In genomic region chr9:122463828-122464632, GRCh38 we compare ENCODE assay signal across 8 cellular contexts. TPM values are rescaled to one million over a fixed set of nuclear protein-coding genes. Genes with fewer than 3 reads are reported as not detected.
DNase-seq lines count a peak whose midpoint lies in the region; ATAC-seq and TF ChIP-seq lines count a peak whose summit lies in the region.

No MANE protein-coding gene starts in this region.

- H2BK120ac ChIP-seq in IMR-90 (ENCODE audit: low read depth, low read length): peak overlapping the region; percentile 66

- no peak overlapping the region for H2BK5ac ChIP-seq in IMR-90 (ENCODE audit: low read depth, low read length, poor library complexity, severe bottlenecking)

- peak overlapping the region; percentile 45; the same call in 2 of the 3 replicates for H2BK15ac ChIP-seq in IMR-90 (ENCODE audit: low read depth, low read length)

- dilution Hi-C loops in IMR-90 (cut with HindIII; ENCODE audit: low sequenced_read_pairs, unreplicated experiment): no loop called here

- no peaks in the 10 kb centered on the region for H3K9me3 ChIP-seq in A673 (ENCODE audit: low read depth, low read length, poor library complexity, severe bottlenecking)
- H3K9me3 ChIP-seq in IMR-90 (ENCODE audit: control insufficient read depth, insufficient read depth, low read length): no peaks in the 10 kb centered on the region
- H3K9me3 ChIP-seq in endocrine pancreas (ENCODE audit: control insufficient read depth, low read length): no peaks in the 10 kb centered on the region
- no peaks in the 10 kb centered on the region for H3K9me3 ChIP-seq in skeletal muscle tissue (ENCODE audit: control insufficient read depth in 3 of 3, low read length in 3 of 3)

- peak overlapping the region; percentile 90 for H4K5ac ChIP-seq in IMR-90 (ENCODE audit: low read depth, low read length)

- ATAC-seq in IMR-90 (ENCODE audit: low read depth): no peak

- H3K9ac ChIP-seq in IMR-90 (ENCODE audit: low read depth, low read length) (peak overlapping the region; percentile 44; the same call in 1 of the 2 replicates), endocrine pancreas (ENCODE audit: control insufficient read depth, insufficient read depth, low read length) (peak overlapping the region; percentile 10), skeletal muscle tissue (ENCODE audit: low read depth in 1 of 3, low read length in 3 of 3) (no peak overlapping the region)

- no peak for TF ChIP-seq POLR2A in IMR-90 (IDR thresholded peaks at IDR 0.05; ENCODE audit: low read depth, low read length)

- H3K9me1 ChIP-seq in IMR-90 (ENCODE audit: insufficient read depth, low read length): no peaks in the 10 kb centered on the region

- H3K56ac ChIP-seq in IMR-90 (ENCODE audit: extremely low read depth, insufficient read depth, low read length): peak overlapping the region; percentile 50

- peak overlapping the region; percentile 10; the same call in 1 of the 2 replicates for H3K23ac ChIP-seq in IMR-90 (ENCODE audit: low read depth, low read length)

- in situ Hi-C loops in IMR-90 (cut with MboI; ENCODE audit: low sequenced_read_pairs): loop anchor here (5.0 kb wide), 1 partner anchor 348 kb away; no protein-coding TSS in a partner anchor
- in situ Hi-C loops in SK-MEL-5 (cut with HindIII; ENCODE audit: low pct_unique_long_range_greater_than_20kb, low sequenced_read_pairs): no loop called here

- H3K27ac ChIP-seq in A673 (ENCODE audit: low read depth, low read length, poor library complexity, severe bottlenecking) (no peak overlapping the region), IMR-90 (ENCODE audit: insufficient read depth, low read length) (peak overlapping the region; percentile 15; the same call in 1 of the 2 replicates), skeletal muscle tissue (ENCODE audit: low read depth, low read length) (no peak overlapping the region)

- H3K4me1 ChIP-seq in A673 (ENCODE audit: insufficient read depth, low read length, poor library complexity, severe bottlenecking) (no peaks in the 10 kb centered on the region), IMR-90 (ENCODE audit: control insufficient read depth, insufficient read depth, low read length) (no peaks in the 10 kb centered on the region; the same call in 1 of the 2 replicates), endocrine pancreas (ENCODE audit: control insufficient read depth, insufficient read depth, low read length) (no peaks in the 10 kb centered on the region), skeletal muscle tissue (ENCODE audit: control insufficient read depth in 3 of 3, insufficient read depth in 3 of 3, low read length in 3 of 3) (peaks cover 0 to 7% (median 5%) of the 10 kb centered on the region in 3 donors)

- H3K36me3 ChIP-seq in A673 (ENCODE audit: insufficient read depth, low read length, poor library complexity, severe bottlenecking) (no peaks in the 10 kb centered on the region), IMR-90 (ENCODE audit: control insufficient read depth, insufficient read depth, low read length) (no peaks in the 10 kb centered on the region), endocrine pancreas (ENCODE audit: control insufficient read depth, insufficient read depth, low read length) (no peaks in the 10 kb centered on the region), skeletal muscle tissue (ENCODE audit: control insufficient read depth in 3 of 3, insufficient read depth in 3 of 3, low read length in 3 of 3) (no peaks in the 10 kb centered on the region)

- H2AK5ac ChIP-seq in IMR-90 (ENCODE audit: low read depth, low read length): peak overlapping the region; percentile 45; the same call in 1 of the 2 replicates

- H3K27me3 ChIP-seq in A673 (replicated peaks; ENCODE audit: insufficient read depth, low read depth, low read length, poor library complexity) (peaks cover 43% of the 10 kb centered on the region), IMR-90 (ENCODE audit: control insufficient read depth, insufficient read depth, low read length) (no peaks in the 10 kb centered on the region; the same call in 1 of the 2 replicates), endocrine pancreas (ENCODE audit: control insufficient read depth, insufficient read depth, low read length) (no peaks in the 10 kb centered on the region), skeletal muscle tissue (ENCODE audit: control insufficient read depth in 3 of 3, insufficient read depth in 3 of 3, low read length in 3 of 3) (no peaks in the 10 kb centered on the region)

- TF ChIP-seq CTCF in A673 (conservative IDR thresholded peaks at IDR 0.05; ENCODE audit: low read depth, low read length) (peak; percentile 53), GM12875 (IDR thresholded peaks at IDR 0.05; ENCODE audit: borderline replicate concordance, insufficient read depth, low read depth, low read length) (peak; percentile 34; the same call in 1 of the 2 replicates), IMR-90 (conservative IDR thresholded peaks at IDR 0.05; ENCODE audit: low read depth, low read length) (no peak)

- WGBS in IMR-90 (ENCODE audit: extremely low coverage in 2 of 2, insufficient read length in 1 of 2), 2 experiments: 100% methylated on average over 1 of the region's 10 CpGs; no CpG with 5 or more reads in 1 of the 2 experiments

- peak overlapping the region; percentile 46 for H2BK20ac ChIP-seq in IMR-90 (ENCODE audit: low read depth, low read length)

- H3K4me2 ChIP-seq in IMR-90 (ENCODE audit: low read depth, low read length): peak overlapping the region; percentile 85

- TF ChIP-seq RAD21 in IMR-90 (IDR thresholded peaks at IDR 0.05; ENCODE audit: low read length): no peak

- intact Hi-C loops in A673 (cut with micrococcal nuclease; ENCODE audit: unreplicated experiment) (loop anchor here (2.0 to 10.0 kb wide), 4 partner anchors 531 to 921 kb away; no protein-coding TSS in a partner anchor), IMR-90 (cut with micrococcal nuclease) (no loop called here)

- H4K91ac ChIP-seq in IMR-90 (ENCODE audit: insufficient read depth, low read depth, low read length): peak overlapping the region; percentile 47; the same call in 1 of the 2 replicates

- no peaks in the 10 kb centered on the region for H4K20me1 ChIP-seq in IMR-90 (ENCODE audit: insufficient read depth, low read length)

- H2AK9ac ChIP-seq in IMR-90 (replicated peaks; ENCODE audit: low read depth, low read length, poor library complexity): peak overlapping the region; percentile 1

- H3K14ac ChIP-seq in IMR-90 (replicated peaks; ENCODE audit: low read depth, low read length): peak overlapping the region; percentile 67

- POLR2A ChIA-PET in A673 (lab: Charles Lee; ENCODE audit: low non-redundant PET) (interaction anchor here (0.6 kb wide), 1 partner anchor 346 kb away, joined by 7 read pairs; no protein-coding TSS in a partner anchor), IMR-90 (lab: Charles Lee; ENCODE audit: unreplicated experiment) (interaction anchor here (0.8 kb wide), 1 partner anchor 18 kb away, joined by 4 read pairs; no protein-coding TSS in a partner anchor)

- H3K4ac ChIP-seq in IMR-90 (ENCODE audit: low read depth, low read length): peak overlapping the region; percentile 49

- DNase-seq in A673 (ENCODE audit: low spot score) (peak; percentile 60), IMR-90 (no peak), SK-MEL-5 (ENCODE audit: low read depth, low spot score) (peak; percentile 84), DMS114 treated with DMSO at 0.1 percent for 48 hours (lab: John Stamatoyannopoulos, UW; ENCODE audit: unreplicated experiment) (no peak)
- no peak for DNase-seq in stimulated activated naive CD4-positive, alpha-beta T cell treated with Interleukin-2 at 50 U/mL for 16 hours (lab: John Stamatoyannopoulos, UW)

- H3K4me3 ChIP-seq in A673 (ENCODE audit: low read depth, low read length, poor library complexity, severe bottlenecking): peak overlapping the region; percentile 50
- peak overlapping the region; percentile 12 for H3K4me3 ChIP-seq in GM12875 (ENCODE audit: low read depth, low read length)
- no peak overlapping the region for H3K4me3 ChIP-seq in IMR-90 (ENCODE audit: insufficient read depth, low read depth, low read length)
- H3K4me3 ChIP-seq in endocrine pancreas (ENCODE audit: control insufficient read depth, insufficient read depth, low read length): peak overlapping the region; percentile 93
- peak overlapping the region in 2 of 3 donors; percentile 23 to 65 for H3K4me3 ChIP-seq in skeletal muscle tissue (ENCODE audit: low read length in 3 of 3)

- peak overlapping the region; percentile 27 for H2AFZ ChIP-seq in IMR-90 (replicated peaks; ENCODE audit: low read length, poor library complexity)

- CTCF ChIA-PET in A673 (lab: Charles Lee) (interaction anchor here (0.6 to 1.2 kb wide), 5 partner anchors 18 to 886 kb away, joined by 3 to 6 read pairs (median 3); no protein-coding TSS in a partner anchor), IMR-90 (lab: Yijun Ruan, JAX) (interaction anchor here (1.3 to 2.0 kb wide), 2 partner anchors 10 to 344 kb away, joined by 3 to 7 read pairs; no protein-coding TSS in a partner anchor)

- peak overlapping the region; percentile 78 to 83 for H4K8ac ChIP-seq in IMR-90 (ENCODE audit: low read depth in 2 of 2, low read length in 2 of 2)

- 0 out of 2 replicates have a peak overlapping the region, but pooled peaks have one; percentile 39 for H3K18ac ChIP-seq in IMR-90 (ENCODE audit: low read depth, low read length)

- no peaks in the 10 kb centered on the region for H3K79me1 ChIP-seq in IMR-90 (ENCODE audit: low read depth in 1 of 2, low read length in 2 of 2)

- BruUV-seq in A673 (replicated peaks; lab: Mats Ljungman, UMichigan): no TSS peak
- no TSS peak for BruUV-seq in IMR-90 (replicated peaks; lab: Mats Ljungman, UMichigan)

RNA-seq across cellular contexts. Expression of gene OR1J1, which starts 13.7 kb away (rescaled TPM):
- total RNA-seq in A673 (2021) (not detected in 2 replicates), IMR-90 (2012; rRNA removed) (not detected in 2 replicates), skeletal muscle tissue (not detected)
- not detected in 2 replicates for polyA plus RNA-seq in IMR-90 (2012; rRNA removed)
- polyA plus RNA-seq in IMR-90 (2012; cell fraction: cytosol; rRNA removed): not detected in 2 replicates
- not detected in 2 replicates for polyA plus RNA-seq in IMR-90 (2012; cell fraction: nucleus; rRNA removed; ENCODE audit: low replicate concordance)
- total RNA-seq in SK-MEL-5 (2014; rRNA removed; shearing (Covaris generic)): not detected in 2 replicates
- polyA plus RNA-seq in SK-MEL-5 (2015; cell fraction: cytosol; rRNA removed): not detected in 2 replicates
- not detected in 2 replicates for polyA plus RNA-seq in SK-MEL-5 (2015; cell fraction: nucleus; rRNA removed)

RNA-seq across cellular contexts. Expression of gene OR1J2, which starts 46.6 kb away (rescaled TPM):
- total RNA-seq in A673 (2021): not detected in 2 replicates
- total RNA-seq in IMR-90 (2012; rRNA removed): not detected in 2 replicates
- polyA plus RNA-seq in IMR-90 (2012; rRNA removed): not detected in 2 replicates
- not detected in 2 replicates for polyA plus RNA-seq in IMR-90 (2012; cell fraction: cytosol; rRNA removed)
- 0.15 TPM in 1 of 2 replicates, not detected in the other for polyA plus RNA-seq in IMR-90 (2012; cell fraction: nucleus; rRNA removed; ENCODE audit: low replicate concordance)
- total RNA-seq in SK-MEL-5 (2014; rRNA removed; shearing (Covaris generic)): not detected in 2 replicates
- not detected in 2 replicates for polyA plus RNA-seq in SK-MEL-5 (2015; cell fraction: cytosol; rRNA removed)
- polyA plus RNA-seq in SK-MEL-5 (2015; cell fraction: nucleus; rRNA removed): not detected in 2 replicates
- total RNA-seq in skeletal muscle tissue: not detected

RNA-seq across cellular contexts. Expression of gene OR1J4, which starts 54.9 kb away (rescaled TPM):
- total RNA-seq in A673 (2021) (not detected in 2 replicates), IMR-90 (2012; rRNA removed) (not detected in 2 replicates), skeletal muscle tissue (not detected)
- polyA plus RNA-seq in IMR-90 (2012; rRNA removed): not detected in 2 replicates
- polyA plus RNA-seq in IMR-90 (2012; cell fraction: cytosol; rRNA removed): not detected in 2 replicates
- polyA plus RNA-seq in IMR-90 (2012; cell fraction: nucleus; rRNA removed; ENCODE audit: low replicate concordance): 0.15 TPM in 1 of 2 replicates, not detected in the other
- total RNA-seq in SK-MEL-5 (2014; rRNA removed; shearing (Covaris generic)): not detected in 2 replicates
- not detected in 2 replicates for polyA plus RNA-seq in SK-MEL-5 (2015; cell fraction: cytosol; rRNA removed)
- polyA plus RNA-seq in SK-MEL-5 (2015; cell fraction: nucleus; rRNA removed): not detected in 2 replicates

Comparison
In these comparisons a context has a peak if more than half of its experiments do, and no peak if none do; other contexts are left out.
1. DNase-seq: peak in A673 (single experiment) and SK-MEL-5 (single experiment); none in IMR-90 (single experiment), DMS114 treated with DMSO at 0.1 percent for 48 hours (single experiment) and stimulated activated naive CD4-positive, alpha-beta T cell treated with Interleukin-2 at 50 U/mL for 16 hours (single experiment).
2. H3K9ac ChIP-seq: peak in IMR-90 (single experiment) and endocrine pancreas (single experiment); none in skeletal muscle tissue (0 of 3).